1 cellular context compared by ENCODE assay signal in the genomic region with DNA sequence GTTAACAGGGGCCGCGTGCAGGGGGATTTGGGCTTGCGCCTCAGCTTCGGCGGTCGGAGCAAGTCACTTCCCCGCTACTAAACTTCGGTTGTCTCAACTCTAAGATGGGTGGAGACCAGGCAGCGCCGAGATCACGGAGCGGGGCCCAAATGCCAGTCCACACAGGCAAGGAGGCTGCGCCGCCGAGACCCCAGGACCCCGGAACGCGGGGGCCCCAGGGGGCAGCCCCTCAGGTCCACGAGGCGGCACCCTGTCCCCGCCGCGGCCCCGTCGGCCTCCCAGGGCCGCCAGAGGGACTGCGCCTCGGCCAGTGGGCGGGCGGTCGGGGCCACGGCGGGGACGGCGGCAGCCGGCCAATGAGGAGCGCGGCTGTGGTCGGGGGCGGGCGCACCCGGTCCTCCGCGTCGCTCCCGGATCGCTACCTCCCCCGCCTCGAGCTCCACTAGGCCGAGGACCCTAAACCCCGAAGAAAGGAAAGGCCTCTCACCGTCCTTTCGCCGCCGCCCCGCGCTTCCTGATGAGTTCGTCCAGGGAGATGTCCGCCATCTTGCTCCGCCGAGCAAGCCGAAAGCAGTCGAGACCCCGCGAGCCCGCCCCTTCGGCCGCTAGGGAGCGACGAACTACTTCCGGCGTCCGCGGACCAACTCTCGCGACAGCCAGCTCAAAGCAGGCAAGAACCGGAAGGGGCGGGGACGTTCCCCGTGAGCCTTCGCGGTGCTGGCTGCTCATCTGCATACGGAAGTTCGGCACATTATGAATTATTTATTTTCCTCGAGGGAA.
TF ChIP-seq lines count a peak whose summit lies in the region.

A gene with protein sequence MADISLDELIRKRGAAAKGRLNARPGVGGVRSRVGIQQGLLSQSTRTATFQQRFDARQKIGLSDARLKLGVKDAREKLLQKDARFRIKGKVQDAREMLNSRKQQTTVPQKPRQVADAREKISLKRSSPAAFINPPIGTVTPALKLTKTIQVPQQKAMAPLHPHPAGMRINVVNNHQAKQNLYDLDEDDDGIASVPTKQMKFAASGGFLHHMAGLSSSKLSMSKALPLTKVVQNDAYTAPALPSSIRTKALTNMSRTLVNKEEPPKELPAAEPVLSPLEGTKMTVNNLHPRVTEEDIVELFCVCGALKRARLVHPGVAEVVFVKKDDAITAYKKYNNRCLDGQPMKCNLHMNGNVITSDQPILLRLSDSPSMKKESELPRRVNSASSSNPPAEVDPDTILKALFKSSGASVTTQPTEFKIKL (minus strand): TSS at position 572 of the 780 bp plus-strand sequence. CDS start 26 bp downstream, at position 546.

TF ChIP-seq in HEK293, 187 proteins besides CTCF, POLR2A, EP300 and RAD21 (continued from another document and continues in another):
- TF ChIP-seq ZNF518A (tag by site-specific recombination; conservative IDR thresholded peaks at IDR 0.05; ENCODE audit: low read depth), result peak; percentile 75
- TF ChIP-seq PRDM1 (tag by site-specific recombination; IDR thresholded peaks at IDR 0.05), result 0 out of 2 replicates have a peak, but pooled peaks have one; percentile 35
- TF ChIP-seq ZFP3 (tag by site-specific recombination; IDR thresholded peaks at IDR 0.05; ENCODE audit: low read depth), result no peak
- no peak for TF ChIP-seq ZNF707 (tag by site-specific recombination; IDR thresholded peaks at IDR 0.05)
- no peak for TF ChIP-seq ZNF16 (tag by site-specific recombination; IDR thresholded peaks at IDR 0.05; ENCODE audit: low read depth)
- peak; percentile 97 for TF ChIP-seq ZBTB17 (tag by site-specific recombination; IDR thresholded peaks at IDR 0.05)
- TF ChIP-seq ZNF76 (tag by site-specific recombination; IDR thresholded peaks at IDR 0.05; ENCODE audit: borderline replicate concordance, low read depth), result peak; percentile 98
- TF ChIP-seq, protein P1, sequence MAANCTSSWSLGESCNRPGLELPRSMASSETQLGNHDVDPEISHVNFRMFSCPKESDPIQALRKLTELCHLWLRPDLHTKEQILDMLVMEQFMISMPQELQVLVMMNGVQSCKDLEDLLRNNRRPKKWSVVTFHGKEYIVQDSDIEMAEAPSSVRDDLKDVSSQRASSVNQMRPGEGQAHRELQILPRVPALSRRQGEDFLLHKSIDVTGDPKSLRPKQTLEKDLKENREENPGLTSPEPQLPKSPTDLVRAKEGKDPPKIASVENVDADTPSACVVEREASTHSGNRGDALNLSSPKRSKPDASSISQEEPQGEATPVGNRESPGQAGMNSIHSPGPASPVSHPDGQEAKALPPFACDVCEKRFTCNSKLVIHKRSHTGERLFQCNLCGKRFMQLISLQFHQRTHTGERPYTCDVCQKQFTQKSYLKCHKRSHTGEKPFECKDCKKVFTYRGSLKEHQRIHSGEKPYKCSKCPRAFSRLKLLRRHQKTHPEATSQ (tag by site-specific recombination; IDR thresholded peaks at IDR 0.05), result no peak
- TF ChIP-seq YY1 (tag by site-specific recombination; IDR thresholded peaks at IDR 0.05), result peak; percentile 93
- TF ChIP-seq, protein P2, sequence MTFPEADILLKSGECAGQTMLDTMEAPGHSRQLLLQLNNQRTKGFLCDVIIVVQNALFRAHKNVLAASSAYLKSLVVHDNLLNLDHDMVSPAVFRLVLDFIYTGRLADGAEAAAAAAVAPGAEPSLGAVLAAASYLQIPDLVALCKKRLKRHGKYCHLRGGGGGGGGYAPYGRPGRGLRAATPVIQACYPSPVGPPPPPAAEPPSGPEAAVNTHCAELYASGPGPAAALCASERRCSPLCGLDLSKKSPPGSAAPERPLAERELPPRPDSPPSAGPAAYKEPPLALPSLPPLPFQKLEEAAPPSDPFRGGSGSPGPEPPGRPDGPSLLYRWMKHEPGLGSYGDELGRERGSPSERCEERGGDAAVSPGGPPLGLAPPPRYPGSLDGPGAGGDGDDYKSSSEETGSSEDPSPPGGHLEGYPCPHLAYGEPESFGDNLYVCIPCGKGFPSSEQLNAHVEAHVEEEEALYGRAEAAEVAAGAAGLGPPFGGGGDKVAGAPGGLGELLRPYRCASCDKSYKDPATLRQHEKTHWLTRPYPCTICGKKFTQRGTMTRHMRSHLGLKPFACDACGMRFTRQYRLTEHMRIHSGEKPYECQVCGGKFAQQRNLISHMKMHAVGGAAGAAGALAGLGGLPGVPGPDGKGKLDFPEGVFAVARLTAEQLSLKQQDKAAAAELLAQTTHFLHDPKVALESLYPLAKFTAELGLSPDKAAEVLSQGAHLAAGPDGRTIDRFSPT (tag by site-specific recombination; IDR thresholded peaks at IDR 0.05), result no peak
- TF ChIP-seq ZNF621 (tag by site-specific recombination; IDR thresholded peaks at IDR 0.05), result no peak
- no peak for TF ChIP-seq ZNF664 (tag by site-specific recombination; IDR thresholded peaks at IDR 0.05)
- TF ChIP-seq GFI1B (tag by site-specific recombination; IDR thresholded peaks at IDR 0.05), result no peak
- TF ChIP-seq ZNF623 (tag by site-specific recombination; IDR thresholded peaks at IDR 0.05), result no peak
- peak; percentile 96 for TF ChIP-seq KLF9 (tag by site-specific recombination; IDR thresholded peaks at IDR 0.05; ENCODE audit: low read depth)
- peak; percentile 81 for TF ChIP-seq ZBTB11 (tag by site-specific recombination; conservative IDR thresholded peaks at IDR 0.05; ENCODE audit: low read depth)
- TF ChIP-seq ZNF132 (tag by site-specific recombination; IDR thresholded peaks at IDR 0.05; ENCODE audit: borderline replicate concordance), result no peak
- TF ChIP-seq ZNF561 (tag by site-specific recombination; IDR thresholded peaks at IDR 0.05; ENCODE audit: borderline replicate concordance), result peak; percentile 51; the same call in 1 of the 2 replicates
- TF ChIP-seq, protein P3, sequence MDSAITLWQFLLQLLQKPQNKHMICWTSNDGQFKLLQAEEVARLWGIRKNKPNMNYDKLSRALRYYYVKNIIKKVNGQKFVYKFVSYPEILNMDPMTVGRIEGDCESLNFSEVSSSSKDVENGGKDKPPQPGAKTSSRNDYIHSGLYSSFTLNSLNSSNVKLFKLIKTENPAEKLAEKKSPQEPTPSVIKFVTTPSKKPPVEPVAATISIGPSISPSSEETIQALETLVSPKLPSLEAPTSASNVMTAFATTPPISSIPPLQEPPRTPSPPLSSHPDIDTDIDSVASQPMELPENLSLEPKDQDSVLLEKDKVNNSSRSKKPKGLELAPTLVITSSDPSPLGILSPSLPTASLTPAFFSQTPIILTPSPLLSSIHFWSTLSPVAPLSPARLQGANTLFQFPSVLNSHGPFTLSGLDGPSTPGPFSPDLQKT (IDR thresholded peaks at IDR 0.05; ENCODE audit: borderline replicate concordance, low read depth, low read length), result peak; percentile 61; the same call in 1 of the 2 replicates
- no peak for TF ChIP-seq MYNN (tag by site-specific recombination; IDR thresholded peaks at IDR 0.05; ENCODE audit: borderline replicate concordance)
- TF ChIP-seq GLIS1 (tag by site-specific recombination; IDR thresholded peaks at IDR 0.05), result peak; percentile 58
- TF ChIP-seq ZNF202 (tag by site-specific recombination; IDR thresholded peaks at IDR 0.05; ENCODE audit: borderline replicate concordance), result no peak
- peak; percentile 93; the same call in 1 of the 2 replicates for TF ChIP-seq OVOL3 (tag by site-specific recombination; IDR thresholded peaks at IDR 0.05)
- TF ChIP-seq ZNF548 (tag by site-specific recombination; IDR thresholded peaks at IDR 0.05), result no peak
- no peak for TF ChIP-seq ZNF629 (tag by site-specific recombination; IDR thresholded peaks at IDR 0.05)
- TF ChIP-seq, protein P4, sequence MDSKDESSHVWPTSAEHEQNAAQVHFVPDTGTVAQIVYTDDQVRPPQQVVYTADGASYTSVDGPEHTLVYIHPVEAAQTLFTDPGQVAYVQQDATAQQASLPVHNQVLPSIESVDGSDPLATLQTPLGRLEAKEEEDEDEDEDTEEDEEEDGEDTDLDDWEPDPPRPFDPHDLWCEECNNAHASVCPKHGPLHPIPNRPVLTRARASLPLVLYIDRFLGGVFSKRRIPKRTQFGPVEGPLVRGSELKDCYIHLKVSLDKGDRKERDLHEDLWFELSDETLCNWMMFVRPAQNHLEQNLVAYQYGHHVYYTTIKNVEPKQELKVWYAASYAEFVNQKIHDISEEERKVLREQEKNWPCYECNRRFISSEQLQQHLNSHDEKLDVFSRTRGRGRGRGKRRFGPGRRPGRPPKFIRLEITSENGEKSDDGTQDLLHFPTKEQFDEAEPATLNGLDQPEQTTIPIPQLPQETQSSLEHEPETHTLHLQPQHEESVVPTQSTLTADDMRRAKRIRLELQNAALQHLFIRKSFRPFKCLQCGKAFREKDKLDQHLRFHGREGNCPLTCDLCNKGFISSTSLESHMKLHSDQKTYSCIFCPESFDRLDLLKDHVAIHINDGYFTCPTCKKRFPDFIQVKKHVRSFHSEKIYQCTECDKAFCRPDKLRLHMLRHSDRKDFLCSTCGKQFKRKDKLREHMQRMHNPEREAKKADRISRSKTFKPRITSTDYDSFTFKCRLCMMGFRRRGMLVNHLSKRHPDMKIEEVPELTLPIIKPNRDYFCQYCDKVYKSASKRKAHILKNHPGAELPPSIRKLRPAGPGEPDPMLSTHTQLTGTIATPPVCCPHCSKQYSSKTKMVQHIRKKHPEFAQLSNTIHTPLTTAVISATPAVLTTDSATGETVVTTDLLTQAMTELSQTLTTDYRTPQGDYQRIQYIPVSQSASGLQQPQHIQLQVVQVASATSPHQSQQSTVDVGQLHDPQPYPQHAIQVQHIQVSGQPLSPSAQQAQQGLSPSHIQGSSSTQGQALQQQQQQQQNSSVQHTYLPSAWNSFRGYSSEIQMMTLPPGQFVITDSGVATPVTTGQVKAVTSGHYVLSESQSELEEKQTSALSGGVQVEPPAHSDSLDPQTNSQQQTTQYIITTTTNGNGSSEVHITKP (tag by site-specific recombination; IDR thresholded peaks at IDR 0.05), result peak; percentile 61
- peak; percentile 73 for TF ChIP-seq ZXDB (tag by site-specific recombination; IDR thresholded peaks at IDR 0.05)
- no peak for TF ChIP-seq ZBTB6 (tag by site-specific recombination; IDR thresholded peaks at IDR 0.05)
- TF ChIP-seq ZNF140 (tag by site-specific recombination; IDR thresholded peaks at IDR 0.05), result no peak
- no peak for TF ChIP-seq ZNF645 (tag by site-specific recombination; IDR thresholded peaks at IDR 0.05)
